1 cellular context compared by ENCODE assay signal in genomic region chr3:120080836-120081235, GRCh38.
TF ChIP-seq lines count a peak whose summit lies in the region.

No MANE protein-coding gene starts in this region.

TF ChIP-seq in WTC11, 78 proteins besides CTCF, POLR2A, EP300 and RAD21 (continued from another document):
- TF ChIP-seq AR (CRISPR knock-in tag; IDR thresholded peaks at IDR 0.05), result no peak
TF ChIP-seq in WTC11: peak in this region for 0.
